In the genomic region with DNA sequence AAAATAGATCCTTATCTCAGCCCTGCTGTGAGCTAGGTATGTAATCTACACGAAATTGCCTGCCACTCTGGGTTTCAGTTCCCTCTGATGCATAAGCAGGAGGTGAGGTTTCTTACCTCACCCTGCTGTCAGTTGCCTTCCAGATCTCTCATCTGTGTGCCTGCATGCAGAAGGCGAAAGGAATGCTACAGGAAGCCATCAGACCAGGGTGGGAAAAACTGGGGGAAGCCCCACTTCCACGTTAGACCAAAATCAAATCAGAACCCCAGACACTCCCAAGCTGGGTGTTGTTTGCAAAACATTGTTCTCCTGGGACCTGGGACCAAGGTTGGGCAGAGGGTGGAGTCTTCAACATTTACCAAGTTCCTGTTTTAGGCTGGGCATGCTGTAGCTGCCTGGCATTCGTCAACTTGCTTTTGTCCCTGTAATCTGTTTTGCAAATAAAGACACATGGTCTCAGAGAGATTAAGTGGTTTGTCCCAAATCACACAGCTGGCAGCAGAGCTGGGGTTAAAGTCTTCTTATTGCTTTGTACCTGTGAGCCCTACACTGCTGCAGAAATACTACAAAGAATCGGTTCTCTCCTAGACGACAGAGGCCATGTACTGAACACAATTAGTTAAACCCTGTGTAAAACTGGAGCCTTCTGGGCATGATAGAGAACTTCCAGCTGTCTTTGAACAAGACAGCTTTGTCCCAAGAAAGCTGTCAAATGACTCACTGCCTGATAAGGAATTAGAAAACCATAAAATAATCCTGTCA, we compare ENCODE assay signal across 8 cellular contexts.
DNase-seq lines count a peak whose midpoint lies in the region; ATAC-seq and TF ChIP-seq lines count a peak whose summit lies in the region.

No MANE protein-coding gene starts in this region.

- ATAC-seq in CD4-positive, alpha-beta T cell (ENCODE audit: poor library complexity): peak; percentile 68
- ATAC-seq in GM18870 (IDR thresholded peaks at IDR 0.05; ENCODE audit: unreplicated experiment): peak; percentile 55
- no peak for ATAC-seq in GM19463 (IDR thresholded peaks at IDR 0.05; ENCODE audit: unreplicated experiment)
- no peak for ATAC-seq in HG03108 (IDR thresholded peaks at IDR 0.05; ENCODE audit: unreplicated experiment)

- peaks cover 6% of the 10 kb centered on the region for H3K9me3 Mint-ChIP-seq in CD4-positive, alpha-beta T cell

- POLR2A ChIA-PET in CD4-positive, alpha-beta T cell (lab: Charles Lee): interaction anchor here (0.8 to 1.7 kb wide), 5 partner anchors 11 to 912 kb away, joined by 3 to 7 read pairs (median 3); no protein-coding TSS in a partner anchor

- H3K9me3 ChIP-seq in CD4-positive, alpha-beta T cell (ENCODE audit: control insufficient read depth, low read length): peaks cover 16% of the 10 kb centered on the region

- no peak overlapping the region for H3K4me3 ChIP-seq in epithelial cell of esophagus (ENCODE audit: low read length)

- peak in 2 of 10 experiments; percentile 1 to 2 for DNase-seq in CD4-positive, alpha-beta T cell
- DNase-seq in NCI-H524 (lab: John Stamatoyannopoulos, UW) (peak; percentile 70 to 87), epithelial cell of esophagus (ENCODE audit: low read depth) (peak; percentile 57), HPDE6-E6E7 (ENCODE audit: extremely low spot score) (no peak)
- DNase-seq in stimulated activated CD8-positive, alpha-beta memory T cell treated with anti-CD3 and anti-CD28 coated beads, Interleukin-4, amount 100 ng/mL, for 48 hours: no peak

- peaks cover under 1% of the 10 kb centered on the region for H3K36me3 Mint-ChIP-seq in CD4-positive, alpha-beta T cell (ENCODE audit: low read depth)

- intact Hi-C loops in CD4-positive, alpha-beta T cell (cut with DNase I, micrococcal nuclease): loop anchor here in 1 of 2 experiments (10.0 kb wide), 1 partner anchor 176 kb away; no protein-coding TSS in a partner anchor

- H3K27me3 ChIP-seq in CD4-positive, alpha-beta T cell (ENCODE audit: control insufficient read depth, insufficient read depth, low read length): no peaks in the 10 kb centered on the region

- H3K27me3 Mint-ChIP-seq in CD4-positive, alpha-beta T cell: no peaks in the 10 kb centered on the region

- no peak overlapping the region for H3K27ac ChIP-seq in CD4-positive, alpha-beta T cell (ENCODE audit: low read depth, low read length)

- peak overlapping the region; percentile 73 for H3K27ac Mint-ChIP-seq in CD4-positive, alpha-beta T cell

- CTCF ChIA-PET in CD4-positive, alpha-beta T cell (lab: Charles Lee): interaction anchor here (1.0 to 1.1 kb wide), 2 partner anchors 11 to 153 kb away, joined by 3 read pairs; no protein-coding TSS in a partner anchor

- no peak for TF ChIP-seq CTCF in CD4-positive, alpha-beta T cell (IDR thresholded peaks at IDR 0.05)
- no peak for TF ChIP-seq CTCF in epithelial cell of esophagus (IDR thresholded peaks at IDR 0.05; ENCODE audit: insufficient read depth, low read depth, low read length, missing control alignments)

- H3K4me3 Mint-ChIP-seq in CD4-positive, alpha-beta T cell: peak overlapping the region; percentile 42

- H3K4me1 Mint-ChIP-seq in CD4-positive, alpha-beta T cell (ENCODE audit: low read depth): peaks cover 34% of the 10 kb centered on the region

Comparison
In these comparisons a context has a peak if more than half of its experiments do, and no peak if none do; other contexts are left out.
1. ATAC-seq: peak in CD4-positive, alpha-beta T cell (single experiment) and GM18870 (single experiment); none in GM19463 (single experiment) and HG03108 (single experiment).
2. DNase-seq: peak in NCI-H524 (2 of 2) and epithelial cell of esophagus (single experiment); none in stimulated activated CD8-positive, alpha-beta memory T cell treated with anti-CD3 and anti-CD28 coated beads, Interleukin-4, amount 100 ng/mL, for 48 hours (single experiment) and HPDE6-E6E7 (single experiment).